ENCODE assay signal across 7 cellular contexts in the genomic region with DNA sequence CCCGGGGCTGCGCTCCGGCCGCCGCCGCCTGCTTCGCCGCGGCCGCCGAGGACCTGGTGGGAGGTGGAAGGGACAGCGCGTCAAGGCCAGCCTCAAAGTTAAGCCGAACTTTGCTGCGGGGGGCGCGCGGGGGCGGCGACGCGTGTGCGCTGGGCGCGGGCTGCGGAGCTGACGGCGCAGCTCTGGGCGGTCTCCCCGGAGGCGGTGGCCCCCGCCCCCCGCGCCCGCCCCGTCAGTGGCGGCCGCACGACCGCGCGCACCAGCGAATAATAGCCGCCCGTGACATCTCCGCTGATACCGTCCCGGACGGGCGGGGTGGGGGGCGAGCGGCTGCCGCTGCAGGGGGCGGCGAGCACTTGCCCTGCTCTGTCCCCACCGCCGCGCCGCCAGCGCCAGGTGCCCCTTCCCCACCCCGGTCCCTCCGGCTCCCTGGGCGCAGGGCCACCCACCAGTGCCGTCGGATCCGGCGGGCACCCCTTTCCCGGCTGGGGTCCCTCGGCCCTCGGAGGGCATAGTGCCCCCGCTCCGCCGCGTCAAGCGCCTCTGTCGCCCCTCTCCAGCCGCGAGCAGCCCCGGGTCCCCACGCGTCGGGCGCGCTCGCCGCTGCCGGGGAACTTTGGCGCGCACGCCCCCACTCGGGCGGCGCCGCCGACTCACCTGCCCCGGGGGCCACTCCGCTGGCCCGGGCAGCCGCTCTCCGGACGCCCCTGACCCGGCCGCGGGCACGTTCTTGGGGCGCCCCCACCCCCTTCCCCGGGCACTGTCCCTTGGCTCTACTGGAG. TPM values are rescaled to one million over a fixed set of nuclear protein-coding genes. Genes with fewer than 3 reads are reported as not detected.
DNase-seq lines count a peak whose midpoint lies in the region; ATAC-seq and TF ChIP-seq lines count a peak whose summit lies in the region.

No MANE protein-coding gene starts in this region.

- ATAC-seq in GM19463 (IDR thresholded peaks at IDR 0.05; ENCODE audit: unreplicated experiment) (peak; percentile 8), GM18870 (IDR thresholded peaks at IDR 0.05; ENCODE audit: unreplicated experiment) (no peak)

- peak overlapping the region; percentile 97 for H3K4me2 ChIP-seq in OCI-LY3 (ENCODE audit: low read length)

- no peak overlapping the region for H2AFZ ChIP-seq in OCI-LY3 (ENCODE audit: low read depth, low read length)

- no peaks in the 10 kb centered on the region for H4K20me1 ChIP-seq in OCI-LY3 (ENCODE audit: insufficient read depth, low read length)

- H3K4me1 ChIP-seq in OCI-LY3 (ENCODE audit: low read length) (peaks cover 33% of the 10 kb centered on the region), mononuclear cell (ENCODE audit: insufficient read depth, low read length) (peaks cover 52% of the 10 kb centered on the region)

- H3K4me3 ChIP-seq in OCI-LY3 (ENCODE audit: low read length) = peak overlapping the region; percentile 85
- H3K4me3 ChIP-seq in cardiac fibroblast (replicated peaks in 1 of 2; ENCODE audit: low read depth in 2 of 2, low read length in 2 of 2) = peak overlapping the region; percentile 15 to 41
- H3K4me3 ChIP-seq in mononuclear cell (ENCODE audit: low read length) = peak overlapping the region; percentile 99

- H3K9me3 ChIP-seq in OCI-LY3 (ENCODE audit: insufficient read depth, low read length) (no peaks in the 10 kb centered on the region), mononuclear cell (ENCODE audit: low read depth, low read length) (no peaks in the 10 kb centered on the region)

- TF ChIP-seq CTCF in OCI-LY3 (IDR thresholded peaks at IDR 0.05; ENCODE audit: low read depth, low read length) (peak; percentile 21; the same call in 1 of the 2 replicates), cardiac fibroblast (IDR thresholded peaks at IDR 0.05; ENCODE audit: low read depth, low read length) (no peak)

- peaks cover 46% of the 10 kb centered on the region for H3K79me2 ChIP-seq in OCI-LY3 (ENCODE audit: low read length)

- DNase-seq in cardiac fibroblast (ENCODE audit: low read depth in 2 of 2) (no peak), Kasumi-1 (lab: John Stamatoyannopoulos, UW) (no peak), NCI-H2196 (lab: John Stamatoyannopoulos, UW; ENCODE audit: unreplicated experiment) (no peak)

- H3K27ac ChIP-seq in OCI-LY3 (ENCODE audit: low read length) = peak overlapping the region; percentile 33

- peak overlapping the region; percentile 97 for H3K9ac ChIP-seq in OCI-LY3 (ENCODE audit: low read length)

- H3K27me3 ChIP-seq in OCI-LY3 (ENCODE audit: low read depth, low read length) = peaks cover 3% of the 10 kb centered on the region; the same call in 1 of the 2 replicates
- H3K27me3 ChIP-seq in mononuclear cell (ENCODE audit: insufficient read depth, low read length) = peaks cover 4% of the 10 kb centered on the region

- peaks cover 2% of the 10 kb centered on the region for H3K36me3 ChIP-seq in OCI-LY3 (replicated peaks; ENCODE audit: low read depth, low read length)

RNA-seq across cellular contexts. Expression of gene FAM78A, which starts 0.8 kb away (rescaled TPM):
- 32.3 TPM for total RNA-seq in mononuclear cell

RNA-seq across cellular contexts. Expression of gene PLPP7, which starts 12.4 kb away (rescaled TPM):
- 0.52 TPM for total RNA-seq in mononuclear cell

Comparison
In these comparisons a context has a peak if more than half of its experiments do, and no peak if none do; other contexts are left out.
1. H3K4me3 ChIP-seq: peak in every context shown above with its lines; median percentile 99 in mononuclear cell; 85 in OCI-LY3; 28 in cardiac fibroblast.